ENCODE assay signal across 1 cellular context in genomic region chr22:19432092-19432844, GRCh38.
A peak's percentile ranks its signal among the peaks of the same experiment; 100 is the strongest.
TF ChIP-seq lines count a peak whose summit lies in the region.

Gene MRPL40 (plus strand): TSS chr22:19432545. CDS start chr22:19432555, 10 bp downstream.

TF ChIP-seq in K562, 482 proteins besides CTCF, POLR2A, EP300 and RAD21 (continued from another document and continues in another):
- TF ChIP-seq PKNOX1 (IDR thresholded peaks at IDR 0.05) (no peak), ZNF699 (CRISPR knock-in tag; IDR thresholded peaks at IDR 0.05; ENCODE audit: insufficient replicate concordance) (no peak), ZNF778 (CRISPR knock-in tag; IDR thresholded peaks at IDR 0.05) (no peak), CBFB (CRISPR knock-in tag; IDR thresholded peaks at IDR 0.05) (no peak), NEUROD1 (IDR thresholded peaks at IDR 0.05; ENCODE audit: borderline replicate concordance, low read depth, low read length, partially characterized antibody) (peak; percentile 98), KLF1 (tag; IDR thresholded peaks at IDR 0.05) (peak; percentile 100), SMARCB1 (IDR thresholded peaks at IDR 0.05; ENCODE audit: insufficient read length, low read depth) (no peak), PCBP1 (IDR thresholded peaks at IDR 0.05; ENCODE audit: low read depth, low read length, poor library complexity, severe bottlenecking) (no peak), CREB3 (tag; conservative IDR thresholded peaks at IDR 0.05; ENCODE audit: low read depth) (no peak), MEF2D (tag; conservative IDR thresholded peaks at IDR 0.05; ENCODE audit: low read depth) (peak; percentile 50; the same call in 1 of the 2 replicates), CBFA2T2 (conservative IDR thresholded peaks at IDR 0.05) (no peak), U2AF1 (optimal IDR thresholded peaks at IDR 0.05; ENCODE audit: low read depth, low read length) (no peak), CHD7 (IDR thresholded peaks at IDR 0.05; ENCODE audit: low read depth, low read length) (peak; percentile 91), PBX2 (CRISPR knock-in tag; IDR thresholded peaks at IDR 0.05; ENCODE audit: low read depth) (no peak), PBX2 (tag; conservative IDR thresholded peaks at IDR 0.05; ENCODE audit: low read depth) (no peak), NFE2L1 (tag; IDR thresholded peaks at IDR 0.05; ENCODE audit: borderline replicate concordance, low read depth) (no peak), NUFIP1 (IDR thresholded peaks at IDR 0.05; ENCODE audit: partially characterized antibody) (no peak), SRSF1 (IDR thresholded peaks at IDR 0.05; ENCODE audit: low read depth, low read length) (no peak), ZC3H8 (IDR thresholded peaks at IDR 0.05) (no peak), MTA1 (IDR thresholded peaks at IDR 0.05; ENCODE audit: borderline replicate concordance) (no peak), HES1 (IDR thresholded peaks at IDR 0.05; ENCODE audit: low read depth) (no peak), POLR2G (IDR thresholded peaks at IDR 0.05; ENCODE audit: low read depth, low read length) (peak; percentile 98), ZNF408 (CRISPR knock-in tag; IDR thresholded peaks at IDR 0.05; ENCODE audit: low read depth) (no peak), ARNT (IDR thresholded peaks at IDR 0.05) (no peak), MGA (IDR thresholded peaks at IDR 0.05) (no peak), HEY1 (CRISPR knock-in tag; IDR thresholded peaks at IDR 0.05; ENCODE audit: borderline replicate concordance) (no peak)
